In the genomic region with DNA sequence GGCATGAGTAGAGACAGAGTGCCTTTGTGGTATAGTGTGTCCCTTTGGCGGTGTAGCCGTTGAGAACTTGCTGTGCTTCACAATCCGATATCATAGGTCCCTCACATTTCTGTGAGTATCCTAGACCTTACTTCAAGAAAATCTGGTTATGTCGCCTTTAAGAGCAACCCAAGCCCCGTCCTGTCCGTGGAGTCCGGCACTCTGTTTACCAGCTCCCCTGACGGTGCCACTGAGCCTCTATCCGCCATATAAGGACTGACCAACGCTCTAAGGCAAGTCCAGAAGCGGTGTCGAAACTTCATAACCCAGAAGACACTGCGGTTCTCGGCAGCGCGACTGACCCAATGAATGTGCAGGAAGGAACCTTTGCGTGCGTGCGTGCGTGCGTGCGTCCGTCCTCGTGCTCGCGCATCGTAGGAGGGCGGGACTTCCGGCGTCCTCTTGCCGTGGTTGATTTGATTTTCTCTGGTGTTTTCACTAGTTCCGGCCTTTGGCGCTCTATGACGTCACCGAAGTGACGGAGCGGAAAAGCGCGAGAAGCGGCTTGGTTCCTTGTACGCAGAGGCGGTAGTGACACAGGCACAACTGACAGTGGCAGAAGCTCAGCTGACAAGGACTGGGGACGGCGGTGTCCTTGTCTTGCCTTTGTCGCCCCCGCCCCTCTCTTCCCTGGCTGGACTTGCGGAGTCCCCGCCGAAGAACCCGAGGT, we compare ENCODE assay signal across 8 cellular contexts. TPM values are rescaled to one million over a fixed set of nuclear protein-coding genes. Genes with fewer than 3 reads are reported as not detected.
DNase-seq lines count a peak whose midpoint lies in the region; ATAC-seq, FAIRE-seq and TF ChIP-seq lines count a peak whose summit lies in the region.

A gene (plus strand): TSS at position 555 of the 709 bp plus-strand sequence. CDS start 1,283 bp downstream, outside the sequence.
A gene (plus strand): TSS at position 555 of the 709 bp plus-strand sequence. CDS start 5,005 bp downstream, outside the sequence.

- ATAC-seq in GM18505 (IDR thresholded peaks at IDR 0.05; ENCODE audit: unreplicated experiment) (peak; percentile 93), HG02970 (IDR thresholded peaks at IDR 0.05; ENCODE audit: low FRiP score, unreplicated experiment) (peak; percentile 95), right cardiac atrium (peak; percentile 94 to 97), psoas muscle (peak; percentile 94 to 96 (median 95))

- H3K4me1 ChIP-seq in astrocyte (ENCODE audit: insufficient read depth, low read length): no peaks in the 10 kb centered on the region
- H3K4me1 ChIP-seq in right cardiac atrium (ENCODE audit: control insufficient read depth, insufficient read depth, low read length): no peaks in the 10 kb centered on the region
- no peaks in the 10 kb centered on the region for H3K4me1 ChIP-seq in psoas muscle

- no peak for TF ChIP-seq CTCF in astrocyte (IDR thresholded peaks at IDR 0.05; ENCODE audit: insufficient read depth, low read depth, low read length)
- no peak for TF ChIP-seq CTCF in psoas muscle (IDR thresholded peaks at IDR 0.05)

- FAIRE-seq in astrocyte (lab: Jason Lieb, UNC): peak; percentile 94
- FAIRE-seq in urothelium cell line (lab: Jason Lieb, UNC): peak; percentile 95

- peak within 1 kb of the TSS; percentile 91 for H3K27ac Mint-ChIP-seq in astrocyte (ENCODE audit: unreplicated experiment)

- peak within 1 kb of the TSS; percentile 82 for H3K9ac ChIP-seq in astrocyte (ENCODE audit: low read length)

- peak; percentile 79 for TF ChIP-seq POLR2A in GM18505 (IDR thresholded peaks at IDR 0.05; ENCODE audit: borderline replicate concordance, extremely low read depth, insufficient read depth, insufficient read length)

- peaks cover 10% of the 10 kb centered on the region for H3K9me3 ChIP-seq in astrocyte (ENCODE audit: insufficient read depth, low read depth, low read length)
- no peaks in the 10 kb centered on the region for H3K9me3 ChIP-seq in right cardiac atrium (ENCODE audit: control insufficient read depth, low read length)
- no peaks in the 10 kb centered on the region for H3K9me3 ChIP-seq in psoas muscle

- H3K36me3 Mint-ChIP-seq in astrocyte (ENCODE audit: low read depth, unreplicated experiment): peaks cover 15% of the 10 kb centered on the region

- intact Hi-C loops in right cardiac atrium (cut with DNase I): no loop called here
- intact Hi-C loops in psoas muscle (cut with DNase I): loop anchor here in 1 of 2 donors (1.0 kb wide), 1 partner anchor 83 kb away; a partner anchor contains a TSS

- H3K27me3 Mint-ChIP-seq in astrocyte (ENCODE audit: low read depth, unreplicated experiment): no peaks in the 10 kb centered on the region

- peak within 1 kb of the TSS; percentile 95 for H3K4me3 Mint-ChIP-seq in astrocyte (ENCODE audit: unreplicated experiment)

- H3K9me3 Mint-ChIP-seq in astrocyte (ENCODE audit: unreplicated experiment): no peaks in the 10 kb centered on the region

- H3K27ac ChIP-seq in astrocyte (ENCODE audit: low read depth, low read length) (peak within 1 kb of the TSS; percentile 66), right cardiac atrium (ENCODE audit: low read length) (peak within 1 kb of the TSS; percentile 95), psoas muscle (peak within 1 kb of the TSS; percentile 98)

- H3K4me1 Mint-ChIP-seq in astrocyte (ENCODE audit: low read depth, unreplicated experiment): peaks cover 6% of the 10 kb centered on the region

- H3K27me3 ChIP-seq in astrocyte (ENCODE audit: insufficient read depth, low read length): no peaks in the 10 kb centered on the region
- H3K27me3 ChIP-seq in right cardiac atrium (ENCODE audit: control insufficient read depth, insufficient read depth): no peaks in the 10 kb centered on the region
- no peaks in the 10 kb centered on the region for H3K27me3 ChIP-seq in psoas muscle (ENCODE audit: insufficient read depth in 3 of 3, low read length in 2 of 3)

- 2% methylated on average over 50 of the region's 50 CpGs for WGBS in right cardiac atrium
- WGBS in psoas muscle, 3 donors: 0 to 1% (median 1%) methylated on average over 46 to 50 of the region's 50 CpGs

- peak within 1 kb of the TSS; percentile 85 for H2AFZ ChIP-seq in astrocyte (ENCODE audit: low read depth, low read length)

- DNase-seq in NCI-H1930 (lab: John Stamatoyannopoulos, UW) (peak; percentile 99 to 100), T-helper 22 cell (ENCODE audit: low read depth) (peak; percentile 94), astrocyte (ENCODE audit: low read depth) (peak; percentile 100), right cardiac atrium (peak; percentile 99 to 100 (median 100)), psoas muscle (peak; percentile 99 to 100), urothelium cell line (ENCODE audit: low spot score) (peak; percentile 93)

- H3K36me3 ChIP-seq in astrocyte (ENCODE audit: insufficient read depth, low read length): peaks cover 7% of the 10 kb centered on the region
- peaks cover 7 to 26% of the 10 kb centered on the region in 2 donors for H3K36me3 ChIP-seq in psoas muscle (ENCODE audit: insufficient read depth in 1 of 2, low read depth in 1 of 2)

- H3K4me3 ChIP-seq in astrocyte (ENCODE audit: insufficient read depth, low read depth, low read length) (peak within 1 kb of the TSS; percentile 67), right cardiac atrium (ENCODE audit: low read length) (peak within 1 kb of the TSS; percentile 84), psoas muscle (peak within 1 kb of the TSS; percentile 91)

- H3K4me2 ChIP-seq in astrocyte (ENCODE audit: low read length): peak within 1 kb of the TSS; percentile 82

- H4K20me1 ChIP-seq in astrocyte (ENCODE audit: insufficient read depth, low read length): no peaks in the 10 kb centered on the region

- peaks cover 16% of the 10 kb centered on the region for H3K79me2 ChIP-seq in astrocyte (ENCODE audit: insufficient read depth, low read length)

RNA-seq across cellular contexts. Expression of the first gene that starts in this region (rescaled TPM):
- total RNA-seq in astrocyte: 9.2 and 11.6 TPM in 2 replicates
- 10 to 100 TPM; 10.8 to 14.5 (median 11.7) TPM for total RNA-seq in right cardiac atrium
- 38.6 TPM for polyA plus RNA-seq in right cardiac atrium
- 10 to 100 TPM; 12.6 to 21.3 (median 17.5) TPM for total RNA-seq in psoas muscle
- 10 to 100 TPM; 30.9 to 78.7 (median 38.9) TPM for polyA plus RNA-seq in psoas muscle

RNA-seq across cellular contexts. Expression of the second gene that starts in this region (rescaled TPM):
- total RNA-seq in astrocyte (3.6 and 4.1 TPM in 2 replicates), right cardiac atrium (1 to 10 TPM; 3.0 to 5.6 (median 4.6) TPM), psoas muscle (1 to 10 TPM; 1.1 to 2.8 (median 1.9) TPM)
- polyA plus RNA-seq in right cardiac atrium (2.7 TPM), psoas muscle (1 to 10 TPM in 2 of 3 donors, under 1 TPM in 1; 0.80 to 3.3 (median 1.1) TPM)

Comparison
In these comparisons a context has a peak if more than half of its experiments do, and no peak if none do; other contexts are left out.
1. Peak in every context shown above with its lines: DNase-seq, ATAC-seq, H3K4me3 ChIP-seq and H3K27ac ChIP-seq.